In genomic region chr22:28710112-28710888, GRCh38 we compare ENCODE assay signal across 11 cellular contexts. TPM values are rescaled to one million over a fixed set of nuclear protein-coding genes. Genes with fewer than 3 reads are reported as not detected.
DNase-seq lines count a peak whose midpoint lies in the region; ATAC-seq and TF ChIP-seq lines count a peak whose summit lies in the region.
"Had no signal": no experiment of that assay in that cellular context is flagged by ENCODE, and none has a peak within 500 bp of the region (broad histone marks: within the 10 kb centered on the region; RNA-seq: fewer than 3 reads in every experiment).

No MANE protein-coding gene starts in this region.

- H3K4me1 ChIP-seq in SJSA1 (replicated peaks), result peaks cover 35% of the 10 kb centered on the region
- peaks cover 20 to 31% of the 10 kb centered on the region in 2 donors for H3K4me1 ChIP-seq in gastrocnemius medialis

- in situ Hi-C loops in gastrocnemius medialis (cut with MboI; ENCODE audit: low sequenced_read_pairs in 4 of 4), result no loop called here

- H3K27me3 ChIP-seq in SJSA1 (replicated peaks) (no peaks in the 10 kb centered on the region), gastrocnemius medialis (no peaks in the 10 kb centered on the region)

- no peak for TF ChIP-seq POLR2A in gastrocnemius medialis (IDR thresholded peaks at IDR 0.05)

- intact Hi-C loops in gastrocnemius medialis (cut with DNase I; ENCODE audit: low total_unique reads), result no loop called here
- intact Hi-C loops in sciatic nerve (cut with DNase I), result no loop called here

- DNase-seq in GM04503 (ENCODE audit: low read depth), result peak; percentile 50
- peak in 1 of 2 experiments; percentile 15 for DNase-seq in SJSA1 (ENCODE audit: low read depth in 1 of 2, low spot score in 2 of 2)
- DNase-seq in fibroblast of villous mesenchyme (ENCODE audit: low read depth), result peak; percentile 92
- no peak for DNase-seq in gastrocnemius medialis
- DNase-seq in sciatic nerve (ENCODE audit: low spot score), result no peak
- DNase-seq in activated CD8-positive, alpha-beta memory T cell treated with anti-CD3 and anti-CD28 coated beads, Interleukin-2, amount 50 U/mL, for 48 hours, result no peak
- DNase-seq: posterior cingulate gyrus had no signal

- H3K9me3 ChIP-seq in SJSA1 (replicated peaks) (no peaks in the 10 kb centered on the region), gastrocnemius medialis (no peaks in the 10 kb centered on the region)

- ATAC-seq in gastrocnemius medialis, result peak in 1 of 2 donors; percentile 50
- ATAC-seq in HG02588 (IDR thresholded peaks at IDR 0.05; ENCODE audit: unreplicated experiment), result no peak
- no peak for ATAC-seq in GM19351 (IDR thresholded peaks at IDR 0.05; ENCODE audit: unreplicated experiment)
- no peak for ATAC-seq in sciatic nerve
- ATAC-seq: activated T-helper 17 cell treated with anti-CD3 and anti-CD28 coated beads, Interleukin-2, amount 50 U/mL, for 72 hours; stimulated activated memory B cell treated with anti-CD40 and anti-IgM and Interleukin-4, amounts not matched to agents 10 μg/mL and 1 μg/mL and 100 μg/mL, for 72 hours had no signal

- H3K4me3 ChIP-seq in SJSA1, result no peak overlapping the region
- no peak overlapping the region for H3K4me3 ChIP-seq in fibroblast of villous mesenchyme (ENCODE audit: low read depth, low read length)
- H3K4me3 ChIP-seq in gastrocnemius medialis, result no peak overlapping the region

- no peak for TF ChIP-seq CTCF in fibroblast of villous mesenchyme (IDR thresholded peaks at IDR 0.05; ENCODE audit: insufficient read depth, low read depth, low read length)
- no peak for TF ChIP-seq CTCF in gastrocnemius medialis (IDR thresholded peaks at IDR 0.05 in 4 of 5, conservative IDR thresholded peaks at IDR 0.05 in 1 of 5)

- H3K36me3 ChIP-seq in SJSA1 (peaks cover 10% of the 10 kb centered on the region), gastrocnemius medialis (no peaks in the 10 kb centered on the region)

- H3K27ac ChIP-seq in SJSA1 (peak overlapping the region; percentile 33), gastrocnemius medialis (peak overlapping the region in 3 of 4 donors; percentile 24 to 47 (median 37))

RNA-seq across cellular contexts. Expression of gene TTC28, which starts 30.7 kb away (rescaled TPM):
- 9.7 and 14.9 TPM in 2 replicates for total RNA-seq in SJSA1 (2014; rRNA removed; shearing (Covaris generic))
- total RNA-seq in fibroblast of villous mesenchyme (23.3 and 27.4 TPM in 2 replicates), gastrocnemius medialis (10 to 100 TPM in 2 of 4 donors, 1 to 10 TPM in 2; 6.3 to 18.1 (median 8.4) TPM), sciatic nerve (58.4 TPM)

RNA-seq across cellular contexts. Expression of gene CHEK2, which starts 31.3 kb away (rescaled TPM):
- total RNA-seq in SJSA1 (2014; rRNA removed; shearing (Covaris generic)), result 26.0 and 33.1 TPM in 2 replicates
- total RNA-seq in fibroblast of villous mesenchyme (17.4 and 22.0 TPM in 2 replicates), gastrocnemius medialis (1 to 10 TPM in 3 of 4 donors, under 1 TPM in 1; 0.58 to 5.7 (median 3.7) TPM), sciatic nerve (29.3 TPM)

RNA-seq across cellular contexts. Expression of gene HSCB, which starts 31.5 kb away (rescaled TPM):
- 22.3 and 22.7 TPM in 2 replicates for total RNA-seq in SJSA1 (2014; rRNA removed; shearing (Covaris generic))
- 11.2 and 13.9 TPM in 2 replicates for total RNA-seq in fibroblast of villous mesenchyme
- total RNA-seq in gastrocnemius medialis, result 10 to 100 TPM; 14.4 to 30.4 (median 22.9) TPM
- total RNA-seq in sciatic nerve, result 13.9 TPM

Comparison
In these comparisons a context has a peak if more than half of its experiments do, and no peak if none do; other contexts are left out.
1. DNase-seq: peak in GM04503 (single experiment) and fibroblast of villous mesenchyme (single experiment); none in gastrocnemius medialis (0 of 2), sciatic nerve (single experiment) and activated CD8-positive, alpha-beta memory T cell treated with anti-CD3 and anti-CD28 coated beads, Interleukin-2, amount 50 U/mL, for 48 hours (single experiment).